8 cellular contexts compared by ENCODE assay signal in the genomic region with DNA sequence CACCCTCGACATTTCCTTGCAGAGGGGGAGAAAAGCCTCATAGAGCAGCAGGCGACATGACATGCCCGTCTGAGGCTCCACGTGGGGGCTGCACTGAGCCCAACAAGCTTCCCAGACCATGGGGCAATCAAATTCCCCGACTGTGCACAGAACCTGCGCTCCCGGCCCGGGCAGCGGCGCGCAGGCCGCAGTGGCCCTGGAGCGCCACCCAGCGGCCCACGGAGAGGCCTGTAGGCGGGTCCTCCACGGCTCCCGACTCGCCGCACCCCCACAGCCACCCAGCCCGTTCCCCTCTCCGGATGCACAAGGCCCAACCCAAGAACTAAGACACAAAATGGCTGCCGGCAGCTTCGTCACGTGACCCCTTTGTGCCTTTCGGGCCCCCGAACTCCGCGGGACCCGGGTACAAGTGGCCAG.
DNase-seq lines count a peak whose midpoint lies in the region; ATAC-seq and TF ChIP-seq lines count a peak whose summit lies in the region.

No MANE protein-coding gene starts in this region.

- H3K4me3 ChIP-seq in choroid plexus epithelial cell (ENCODE audit: low read depth, low read length): peak overlapping the region; percentile 93

- ATAC-seq in GM19025 (IDR thresholded peaks at IDR 0.05; ENCODE audit: low read depth, unreplicated experiment) (peak; percentile 78), HG03342 (IDR thresholded peaks at IDR 0.05; ENCODE audit: unreplicated experiment) (peak; percentile 78)
- ATAC-seq in activated CD4-positive, CD25-positive, alpha-beta regulatory T cell treated with anti-CD3 and anti-CD28 coated beads, Interleukin-2, amount 50 U/mL, for 24 hours: peak; percentile 86 to 90

- TF ChIP-seq CTCF in choroid plexus epithelial cell (conservative IDR thresholded peaks at IDR 0.05; ENCODE audit: low read depth, low read length): peak; percentile 71

- DNase-seq in Ammon's horn (ENCODE audit: low spot score) (peak; percentile 96), NCI-H345 (lab: John Stamatoyannopoulos, UW) (peak; percentile 92), choroid plexus epithelial cell (ENCODE audit: low read depth) (peak; percentile 98), kidney tubule cell (ENCODE audit: low spot score) (peak; percentile 96)
- DNase-seq in stimulated activated CD4-positive, alpha-beta T cell treated with anti-CD3 and anti-CD28 coated beads, Interleukin-1b, Interleukin-23, amount 100 ng/mL, for 1 hour (ENCODE audit: low read depth in 2 of 2): peak; percentile 87 to 89

Comparison
In these comparisons a context has a peak if more than half of its experiments do, and no peak if none do; other contexts are left out.
1. Peak in every context shown above with its lines: DNase-seq, ATAC-seq and H3K4me3 ChIP-seq.